ENCODE assay signal across 25 cellular contexts in the genomic region with DNA sequence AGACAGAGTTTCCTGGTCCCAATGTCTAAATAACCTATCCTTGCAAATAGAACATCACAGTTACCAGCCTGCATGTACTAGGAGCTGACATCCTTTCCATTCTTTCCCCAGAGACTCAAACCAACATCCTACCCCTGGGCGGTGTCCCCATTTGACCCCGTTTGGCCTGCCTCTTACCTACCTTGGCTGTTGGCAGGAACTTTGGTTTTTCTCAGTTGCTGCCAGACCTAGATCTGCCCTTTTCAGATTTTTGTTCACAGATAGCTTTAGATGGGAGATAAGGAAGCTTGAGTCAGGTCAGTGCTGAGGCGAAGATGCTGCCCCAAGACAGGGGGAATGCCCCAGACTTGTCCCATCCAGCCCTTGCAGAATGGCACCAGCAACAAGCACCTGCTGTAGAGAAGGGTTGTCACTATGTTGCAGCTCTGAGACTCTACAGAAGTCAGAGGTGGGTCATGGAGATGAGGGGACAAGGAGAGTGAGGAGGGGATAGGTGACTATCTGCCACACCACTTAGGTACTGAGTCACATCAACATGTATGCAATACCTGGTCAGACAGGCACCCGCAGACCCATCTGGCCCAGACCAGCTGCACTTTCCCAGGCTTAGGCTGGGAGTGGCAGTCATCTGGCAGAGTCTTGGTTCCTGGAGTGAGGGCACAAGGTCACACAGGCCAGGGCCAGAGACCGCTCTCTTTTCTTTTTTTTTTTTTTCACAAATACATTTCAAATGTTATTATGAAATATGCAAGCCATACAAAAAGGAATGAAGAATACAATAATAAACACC.
DNase-seq lines count a peak whose midpoint lies in the region; ATAC-seq and TF ChIP-seq lines count a peak whose summit lies in the region.
"Had no signal": no experiment of that assay in that cellular context is flagged by ENCODE, and none has a peak within 500 bp of the region (broad histone marks: within the 10 kb centered on the region; RNA-seq: fewer than 3 reads in every experiment).

No MANE protein-coding gene starts in this region.

- H3K4me3 ChIP-seq in KMS-11 (IDR thresholded peaks at IDR 0.05; ENCODE audit: insufficient read depth, low read depth, low read length) (no peak overlapping the region), mucosa of descending colon (no peak overlapping the region)
- H3K4me3 ChIP-seq: cardiac muscle cell, hepatocyte, lung, SJCRH30, thyroid gland had no signal

- H3K36me3 ChIP-seq in KMS-11 (ENCODE audit: insufficient read depth) (no peaks in the 10 kb centered on the region), mucosa of descending colon (ENCODE audit: low read depth) (no peaks in the 10 kb centered on the region)
- H3K36me3 ChIP-seq: cardiac muscle cell, SJCRH30, thyroid gland, WERI-Rb-1 had no signal

- TF ChIP-seq CTCF in KMS-11 (conservative IDR thresholded peaks at IDR 0.05; ENCODE audit: low read depth, low read length): no peak
- no peak for TF ChIP-seq CTCF in VCaP (conservative IDR thresholded peaks at IDR 0.05)
- TF ChIP-seq CTCF in mucosa of descending colon (IDR thresholded peaks at IDR 0.05): no peak

- H3K9ac ChIP-seq in KMS-11: peak overlapping the region; percentile 77; the same call in 1 of the 2 replicates

- ATAC-seq in mucosa of descending colon: peak; percentile 55
- ATAC-seq: naive thymus-derived CD8-positive, alpha-beta T cell had no signal

- H3K4me1 ChIP-seq in KMS-11 (ENCODE audit: low read depth, poor library complexity, severe bottlenecking) (peaks cover 84% of the 10 kb centered on the region), mucosa of descending colon (ENCODE audit: low read depth) (peaks cover 6% of the 10 kb centered on the region)
- H3K4me1 ChIP-seq: SJCRH30 had no signal

- no peaks in the 10 kb centered on the region for H4K20me1 ChIP-seq in KMS-11 (ENCODE audit: insufficient read depth)

- H3K4me2 ChIP-seq in KMS-11: peak overlapping the region; percentile 93
- H3K4me2 ChIP-seq: hepatocyte had no signal

- DNase-seq in mucosa of descending colon (peak in 2 of 3 donors; percentile 51 to 57), ureter (ENCODE audit: low spot score) (peak; percentile 60), NOMO-1 treated with DMSO at 0.1 percent for 48 hours (lab: John Stamatoyannopoulos, UW; ENCODE audit: unreplicated experiment) (no peak), 8988T (no peak), NCI-H2029 (lab: John Stamatoyannopoulos, UW) (no peak)
- DNase-seq: activated CD4-positive, alpha-beta T cell treated with anti-CD3 and anti-CD28 coated beads, Interleukin-2, amount 50 U/mL, for 4 hours; activated CD8-positive, alpha-beta memory T cell treated with anti-CD3 and anti-CD28 coated beads, Interleukin-2, amount 50 U/mL, for 48 hours; activated naive CD4-positive, alpha-beta T cell; AML-193; amniotic stem cell; foreskin melanocyte; naive thymus-derived CD8-positive, alpha-beta T cell; NCI-H1436 treated with DMSO at 0.1 percent for 48 hours; NCI-H2171 treated with DMSO at 0.1 percent for 48 hours; SJCRH30; stimulated activated naive CD4-positive, alpha-beta T cell treated with Interleukin-2 at 50 U/mL for 16 hours; T-helper 2 cell; thyroid gland; WERI-Rb-1 had no signal

- H3K79me2 ChIP-seq in KMS-11 (ENCODE audit: insufficient read depth, low read depth): no peaks in the 10 kb centered on the region
- H3K79me2 ChIP-seq: hepatocyte had no signal

- H3K27me3 ChIP-seq in KMS-11 (ENCODE audit: insufficient read depth, low read depth): no peaks in the 10 kb centered on the region
- H3K27me3 ChIP-seq: cardiac muscle cell, hepatocyte, SJCRH30, thyroid gland had no signal

- no peaks in the 10 kb centered on the region for H3K9me3 ChIP-seq in mucosa of descending colon
- H3K9me3 ChIP-seq: SJCRH30, thyroid gland had no signal

- H2AFZ ChIP-seq in KMS-11 (ENCODE audit: low read depth): peak overlapping the region; percentile 17; the same call in 1 of the 2 replicates
- H2AFZ ChIP-seq: hepatocyte had no signal

- H3K27ac ChIP-seq in KMS-11 (peak overlapping the region; percentile 96), VCaP (peak overlapping the region; percentile 75; the same call in 1 of the 2 replicates)
- H3K27ac ChIP-seq: cardiac muscle cell, hepatocyte, HL-60, SJCRH30, thyroid gland, WERI-Rb-1 had no signal

- intact Hi-C loops in mucosa of descending colon (cut with DNase I, micrococcal nuclease): no loop called here

Comparison
In these comparisons a context has a peak if more than half of its experiments do, and no peak if none do; other contexts are left out.
1. DNase-seq: peak in mucosa of descending colon (2 of 3) and ureter (single experiment); none in NOMO-1 treated with DMSO at 0.1 percent for 48 hours (single experiment), 8988T (single experiment) and NCI-H2029 (single experiment).